ENCODE assay signal across 2 cellular contexts in the genomic region with DNA sequence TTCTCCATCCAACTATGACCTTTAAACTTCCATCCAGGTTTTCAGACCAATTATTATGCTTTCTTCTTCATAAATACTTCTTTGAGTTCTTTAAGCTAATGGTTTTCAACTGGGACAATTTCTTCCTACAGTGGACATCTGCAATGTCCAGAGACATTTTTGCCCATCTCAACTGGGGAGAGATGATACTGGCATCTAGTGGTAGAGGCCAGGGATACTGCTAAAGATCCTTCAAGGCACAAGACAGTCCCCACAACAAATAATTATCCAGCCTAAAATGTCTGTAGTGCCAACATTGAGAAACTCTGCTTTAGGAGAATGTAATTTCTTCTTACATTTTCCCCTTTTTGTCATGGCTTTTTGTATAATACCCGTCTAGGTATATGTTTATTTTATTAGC.
TF ChIP-seq lines count a peak whose summit lies in the region.

No MANE protein-coding gene starts in this region.

TF ChIP-seq in GM12878, 131 proteins besides CTCF, POLR2A, EP300 and RAD21:
- peak; percentile 24; the same call in 1 of the 2 replicates for TF ChIP-seq SMC3 (IDR thresholded peaks at IDR 0.05; ENCODE audit: borderline replicate concordance, low read length)
- TF ChIP-seq, protein P1, sequence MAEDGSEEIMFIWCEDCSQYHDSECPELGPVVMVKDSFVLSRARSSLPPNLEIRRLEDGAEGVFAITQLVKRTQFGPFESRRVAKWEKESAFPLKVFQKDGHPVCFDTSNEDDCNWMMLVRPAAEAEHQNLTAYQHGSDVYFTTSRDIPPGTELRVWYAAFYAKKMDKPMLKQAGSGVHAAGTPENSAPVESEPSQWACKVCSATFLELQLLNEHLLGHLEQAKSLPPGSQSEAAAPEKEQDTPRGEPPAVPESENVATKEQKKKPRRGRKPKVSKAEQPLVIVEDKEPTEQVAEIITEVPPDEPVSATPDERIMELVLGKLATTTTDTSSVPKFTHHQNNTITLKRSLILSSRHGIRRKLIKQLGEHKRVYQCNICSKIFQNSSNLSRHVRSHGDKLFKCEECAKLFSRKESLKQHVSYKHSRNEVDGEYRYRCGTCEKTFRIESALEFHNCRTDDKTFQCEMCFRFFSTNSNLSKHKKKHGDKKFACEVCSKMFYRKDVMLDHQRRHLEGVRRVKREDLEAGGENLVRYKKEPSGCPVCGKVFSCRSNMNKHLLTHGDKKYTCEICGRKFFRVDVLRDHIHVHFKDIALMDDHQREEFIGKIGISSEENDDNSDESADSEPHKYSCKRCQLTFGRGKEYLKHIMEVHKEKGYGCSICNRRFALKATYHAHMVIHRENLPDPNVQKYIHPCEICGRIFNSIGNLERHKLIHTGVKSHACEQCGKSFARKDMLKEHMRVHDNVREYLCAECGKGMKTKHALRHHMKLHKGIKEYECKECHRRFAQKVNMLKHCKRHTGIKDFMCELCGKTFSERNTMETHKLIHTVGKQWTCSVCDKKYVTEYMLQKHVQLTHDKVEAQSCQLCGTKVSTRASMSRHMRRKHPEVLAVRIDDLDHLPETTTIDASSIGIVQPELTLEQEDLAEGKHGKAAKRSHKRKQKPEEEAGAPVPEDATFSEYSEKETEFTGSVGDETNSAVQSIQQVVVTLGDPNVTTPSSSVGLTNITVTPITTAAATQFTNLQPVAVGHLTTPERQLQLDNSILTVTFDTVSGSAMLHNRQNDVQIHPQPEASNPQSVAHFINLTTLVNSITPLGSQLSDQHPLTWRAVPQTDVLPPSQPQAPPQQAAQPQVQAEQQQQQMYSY (CRISPR knock-in tag; IDR thresholded peaks at IDR 0.05) = no peak
TF ChIP-seq in GM12878: peak in this region for 1.

TF ChIP-seq in liver, 16 proteins besides CTCF, POLR2A, EP300 and RAD21:
- TF ChIP-seq SP1 (IDR thresholded peaks at IDR 0.05) = no peak
- TF ChIP-seq TAF1 (conservative IDR thresholded peaks at IDR 0.05) = no peak
- TF ChIP-seq, protein P2, sequence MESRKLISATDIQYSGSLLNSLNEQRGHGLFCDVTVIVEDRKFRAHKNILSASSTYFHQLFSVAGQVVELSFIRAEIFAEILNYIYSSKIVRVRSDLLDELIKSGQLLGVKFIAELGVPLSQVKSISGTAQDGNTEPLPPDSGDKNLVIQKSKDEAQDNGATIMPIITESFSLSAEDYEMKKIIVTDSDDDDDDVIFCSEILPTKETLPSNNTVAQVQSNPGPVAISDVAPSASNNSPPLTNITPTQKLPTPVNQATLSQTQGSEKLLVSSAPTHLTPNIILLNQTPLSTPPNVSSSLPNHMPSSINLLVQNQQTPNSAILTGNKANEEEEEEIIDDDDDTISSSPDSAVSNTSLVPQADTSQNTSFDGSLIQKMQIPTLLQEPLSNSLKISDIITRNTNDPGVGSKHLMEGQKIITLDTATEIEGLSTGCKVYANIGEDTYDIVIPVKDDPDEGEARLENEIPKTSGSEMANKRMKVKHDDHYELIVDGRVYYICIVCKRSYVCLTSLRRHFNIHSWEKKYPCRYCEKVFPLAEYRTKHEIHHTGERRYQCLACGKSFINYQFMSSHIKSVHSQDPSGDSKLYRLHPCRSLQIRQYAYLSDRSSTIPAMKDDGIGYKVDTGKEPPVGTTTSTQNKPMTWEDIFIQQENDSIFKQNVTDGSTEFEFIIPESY (IDR thresholded peaks at IDR 0.05) = no peak
- TF ChIP-seq, protein P3, sequence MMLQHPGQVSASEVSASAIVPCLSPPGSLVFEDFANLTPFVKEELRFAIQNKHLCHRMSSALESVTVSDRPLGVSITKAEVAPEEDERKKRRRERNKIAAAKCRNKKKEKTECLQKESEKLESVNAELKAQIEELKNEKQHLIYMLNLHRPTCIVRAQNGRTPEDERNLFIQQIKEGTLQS (IDR thresholded peaks at IDR 0.05) = no peak
- TF ChIP-seq, protein P4, sequence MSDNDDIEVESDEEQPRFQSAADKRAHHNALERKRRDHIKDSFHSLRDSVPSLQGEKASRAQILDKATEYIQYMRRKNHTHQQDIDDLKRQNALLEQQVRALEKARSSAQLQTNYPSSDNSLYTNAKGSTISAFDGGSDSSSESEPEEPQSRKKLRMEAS (IDR thresholded peaks at IDR 0.05) = no peak
- no peak for TF ChIP-seq NR2F2 (IDR thresholded peaks at IDR 0.05)
- TF ChIP-seq FOXA2 (IDR thresholded peaks at IDR 0.05) = no peak
- no peak for TF ChIP-seq FOXA1 (IDR thresholded peaks at IDR 0.05)
- no peak for TF ChIP-seq JUND (IDR thresholded peaks at IDR 0.05)
- TF ChIP-seq HNF4A (conservative IDR thresholded peaks at IDR 0.05) = no peak
- no peak for TF ChIP-seq GABPA (IDR thresholded peaks at IDR 0.05 in 1 of 2, conservative IDR thresholded peaks at IDR 0.05 in 1 of 2)
TF ChIP-seq in liver: peak in this region for 0.
